ENCODE assay signal across 8 cellular contexts in the genomic region with DNA sequence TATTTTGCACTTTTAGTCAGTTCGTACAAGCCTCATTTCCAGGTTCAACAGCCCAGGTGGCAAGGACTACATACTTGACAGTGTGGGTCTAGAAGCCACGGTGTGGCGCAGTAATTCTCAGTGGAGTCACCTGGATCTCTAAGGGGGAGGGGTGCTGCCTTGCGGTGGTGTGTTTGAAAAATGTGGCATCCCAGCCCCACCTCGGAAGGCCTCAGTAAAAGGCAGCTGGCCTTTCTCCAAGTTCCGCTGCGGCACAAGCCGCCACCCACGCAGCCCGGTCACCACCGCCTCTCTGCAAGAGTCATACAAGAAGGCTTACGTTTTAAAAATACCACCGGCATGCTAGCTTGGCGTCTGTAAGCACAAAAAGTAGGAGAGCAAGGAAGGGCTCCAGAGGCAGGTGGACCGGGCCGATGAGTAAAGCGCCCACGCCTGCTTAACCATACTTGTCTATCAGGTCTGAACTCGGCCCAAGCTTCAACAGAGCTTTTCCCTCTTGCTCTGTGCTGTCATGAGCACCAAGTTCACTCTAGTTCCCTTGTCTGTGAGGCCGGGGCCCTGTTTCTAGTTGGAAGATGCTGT. TPM values are rescaled to one million over a fixed set of nuclear protein-coding genes. Genes with fewer than 3 reads are reported as not detected.
DNase-seq lines count a peak whose midpoint lies in the region; ATAC-seq and TF ChIP-seq lines count a peak whose summit lies in the region.

No MANE protein-coding gene starts in this region.

- H3K4me1 ChIP-seq in BLaER1 treated with 17β-estradiol and CSF1 and Interleukin-3, amounts not matched to agents 10 nM and 100 nM, result peaks cover 75 to 95% (median 88%) of the 10 kb centered on the region in 10 experiments
- H3K4me1 ChIP-seq in spleen, result peaks cover 25 to 69% (median 45%) of the 10 kb centered on the region in 6 donors

- DNase-seq in SHP77 treated with DMSO at 0.1 percent for 48 hours (lab: John Stamatoyannopoulos, UW) (peak; percentile 81), left cardiac atrium (peak; percentile 89), spleen (peak; percentile 89), NOMO-1 treated with DMSO at 0.1 percent for 48 hours (lab: John Stamatoyannopoulos, UW; ENCODE audit: unreplicated experiment) (no peak)
- peak; percentile 88 for DNase-seq in activated naive CD4-positive, alpha-beta T cell treated with Interleukin-2 at 50 U/mL for 16 hours

- TF ChIP-seq CTCF in spleen (IDR thresholded peaks at IDR 0.05 in 8 of 11, conservative IDR thresholded peaks at IDR 0.05 in 3 of 11), result peak in 1 of 11 experiments; percentile 18

- peaks cover 79 to 100% (median 98%) of the 10 kb centered on the region in 11 experiments for H4K20me1 ChIP-seq in BLaER1 treated with 17β-estradiol and CSF1 and Interleukin-3, amounts not matched to agents 10 nM and 100 nM

- intact Hi-C loops in left cardiac atrium (cut with DNase I) (loop anchor here in 1 of 2 donors (5.0 kb wide), 1 partner anchor 39 kb away; no protein-coding TSS in a partner anchor), spleen (cut with DNase I; ENCODE audit: low total_unique reads) (no loop called here)

- peak overlapping the region in 5 of 10 experiments; percentile 10 to 41 (median 17); a peak in 8 of 20 replicates for H3K4me3 ChIP-seq in BLaER1 treated with 17β-estradiol and CSF1 and Interleukin-3, amounts not matched to agents 10 nM and 100 nM
- peak overlapping the region in 1 of 8 donors; percentile 35 for H3K4me3 ChIP-seq in spleen

- H3K27me3 ChIP-seq in BLaER1 treated with 17β-estradiol and CSF1 and Interleukin-3, amounts not matched to agents 10 nM and 100 nM, result no peaks in the 10 kb centered on the region
- no peaks in the 10 kb centered on the region for H3K27me3 ChIP-seq in spleen (replicated peaks in 1 of 7)

- peaks cover 0 to 17% (median 5%) of the 10 kb centered on the region in 11 experiments; a peak in 8 of 22 replicates for H3K36me3 ChIP-seq in BLaER1 treated with 17β-estradiol and CSF1 and Interleukin-3, amounts not matched to agents 10 nM and 100 nM
- no peaks in the 10 kb centered on the region for H3K36me3 ChIP-seq in spleen

- no peaks in the 10 kb centered on the region for H3K9me3 ChIP-seq in BLaER1 treated with 17β-estradiol and CSF1 and Interleukin-3, amounts not matched to agents 10 nM and 100 nM (replicated peaks in 1 of 11)
- no peaks in the 10 kb centered on the region for H3K9me3 ChIP-seq in spleen

- peak overlapping the region in 9 of 11 experiments; percentile 5 to 53 (median 26); a peak in 14 of 22 replicates for H3K9ac ChIP-seq in BLaER1 treated with 17β-estradiol and CSF1 and Interleukin-3, amounts not matched to agents 10 nM and 100 nM

- H3K4me2 ChIP-seq in BLaER1 treated with 17β-estradiol and CSF1 and Interleukin-3, amounts not matched to agents 10 nM and 100 nM, result peak overlapping the region; percentile 69 to 95 (median 89)

- WGBS in spleen, 5 donors, result 16 to 31% (median 19%) methylated on average over 19 to 20 of the region's 20 CpGs

- H3K27ac ChIP-seq in BLaER1 treated with 17β-estradiol and CSF1 and Interleukin-3, amounts not matched to agents 10 nM and 100 nM, result peak overlapping the region in 9 of 11 experiments; percentile 1 to 58 (median 50); a peak in 16 of 22 replicates
- H3K27ac ChIP-seq in spleen, result peak overlapping the region in 7 of 8 donors; percentile 22 to 73 (median 61)

- no peak for TF ChIP-seq POLR2A in spleen (IDR thresholded peaks at IDR 0.05)

- ATAC-seq in GM19328 (IDR thresholded peaks at IDR 0.05; ENCODE audit: unreplicated experiment), result peak; percentile 75
- peak; percentile 74 for ATAC-seq in HG03439 (IDR thresholded peaks at IDR 0.05; ENCODE audit: unreplicated experiment)
- ATAC-seq in left cardiac atrium, result peak; percentile 81 to 86

RNA-seq across cellular contexts. Expression of gene SPRED2, which starts 49.5 kb away (rescaled TPM):
- total RNA-seq in left cardiac atrium (10 to 100 TPM; 19.8 to 26.4 TPM), spleen (10 to 100 TPM; 12.6 to 26.4 (median 14.9) TPM)
- 1 to 10 TPM; 3.5 to 5.5 (median 4.6) TPM for polyA plus RNA-seq in spleen
